In the genomic region with DNA sequence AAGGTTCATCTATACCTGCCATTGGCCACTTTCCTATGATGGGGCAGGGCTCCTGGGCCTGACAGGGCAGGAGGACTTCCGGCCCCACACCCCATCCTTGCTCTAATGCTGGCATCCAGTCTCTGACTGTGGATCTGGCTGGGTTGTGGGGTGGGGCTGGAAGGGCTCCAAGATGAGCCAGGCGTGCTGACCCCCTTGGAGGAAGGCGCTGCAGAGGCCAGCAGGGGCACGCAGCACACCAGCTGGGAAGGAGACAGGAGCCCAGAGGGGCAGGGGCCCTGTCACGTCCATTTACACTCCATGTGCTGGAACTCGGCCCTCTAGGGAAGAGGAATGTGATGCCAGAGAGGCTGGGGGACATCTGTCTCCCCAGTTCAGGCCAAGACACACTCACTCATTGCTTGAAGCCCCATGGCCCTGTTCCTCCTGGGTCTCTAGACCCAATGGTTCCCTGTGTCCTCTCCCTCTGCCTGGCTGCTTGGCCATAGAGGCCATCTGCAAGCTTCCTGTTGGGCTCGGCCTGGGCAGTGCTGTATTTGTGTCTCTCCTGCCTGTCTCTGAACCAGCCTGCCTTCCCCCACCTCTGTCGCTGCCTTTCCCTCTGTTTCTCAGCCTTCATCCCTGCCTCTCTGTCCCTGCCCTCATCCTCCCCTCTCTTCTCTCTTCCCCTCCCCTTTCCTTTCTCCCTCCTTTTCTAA, we compare ENCODE assay signal across 19 cellular contexts.
"Had no signal": no experiment of that assay in that cellular context is flagged by ENCODE, and none has a peak within 500 bp of the region (broad histone marks: within the 10 kb centered on the region; RNA-seq: fewer than 3 reads in every experiment).

No MANE protein-coding gene starts in this region.

- H3K4me1 ChIP-seq: colonic mucosa, pancreas, stomach had no signal

- H3K4me1 Mint-ChIP-seq: activated naive CD8-positive, alpha-beta T cell treated with anti-CD3 and anti-CD28 coated beads, Interleukin-2, amount 10 ng/mL, durations not matched to agents 7 days and 5 days; natural killer cell; T-cell had no signal

- H3K27ac Mint-ChIP-seq: activated CD4-positive, alpha-beta memory T cell treated with anti-CD3 and anti-CD28 coated beads for 36 hours; activated naive CD8-positive, alpha-beta T cell treated with anti-CD3 and anti-CD28 coated beads, Interleukin-2, amount 10 ng/mL, durations not matched to agents 7 days and 5 days; activated T-cell treated with anti-CD3 and anti-CD28 coated beads, Interleukin-2, amount 50 U/mL, for 72 hours; natural killer cell; T-cell had no signal

- H3K36me3 ChIP-seq: cardiac muscle cell, colonic mucosa, pancreas, stomach, thoracic aorta, vagina had no signal

- H3K27ac ChIP-seq: cardiac muscle cell, colonic mucosa, pancreas, stomach, thoracic aorta, vagina had no signal

- H3K9me3 Mint-ChIP-seq: activated CD4-positive, alpha-beta memory T cell treated with anti-CD3 and anti-CD28 coated beads for 36 hours; activated naive CD8-positive, alpha-beta T cell treated with anti-CD3 and anti-CD28 coated beads, Interleukin-2, amount 10 ng/mL, durations not matched to agents 7 days and 5 days; activated T-cell treated with anti-CD3 and anti-CD28 coated beads, Interleukin-2, amount 50 U/mL, for 72 hours; natural killer cell; T-cell had no signal

- H3K4me3 Mint-ChIP-seq: activated CD4-positive, alpha-beta memory T cell treated with anti-CD3 and anti-CD28 coated beads for 36 hours; activated naive CD8-positive, alpha-beta T cell treated with anti-CD3 and anti-CD28 coated beads, Interleukin-2, amount 10 ng/mL, durations not matched to agents 7 days and 5 days; activated T-cell treated with anti-CD3 and anti-CD28 coated beads, Interleukin-2, amount 50 U/mL, for 72 hours; natural killer cell; T-cell had no signal

- H3K4me3 ChIP-seq: cardiac muscle cell, colonic mucosa, mucosa of descending colon, pancreas, stomach, thoracic aorta, vagina had no signal

- H3K9me3 ChIP-seq: colonic mucosa, mucosa of descending colon, pancreas, stomach, thoracic aorta, vagina had no signal

- FAIRE-seq: frontal cortex, pancreas had no signal

- ATAC-seq: activated T-cell treated with anti-CD3 and anti-CD28 coated beads, Interleukin-2, amount 50 U/mL, for 72 hours; left cardiac atrium; mucosa of descending colon; natural killer cell; pancreas; T-cell had no signal

- H3K27me3 ChIP-seq: cardiac muscle cell, colonic mucosa, pancreas, vagina had no signal

- H3K36me3 Mint-ChIP-seq: activated CD4-positive, alpha-beta memory T cell treated with anti-CD3 and anti-CD28 coated beads for 36 hours; activated naive CD8-positive, alpha-beta T cell treated with anti-CD3 and anti-CD28 coated beads, Interleukin-2, amount 10 ng/mL, durations not matched to agents 7 days and 5 days; natural killer cell; T-cell had no signal

- DNase-seq: activated CD4-positive, alpha-beta memory T cell treated with anti-CD3 and anti-CD28 coated beads for 36 hours; activated gamma-delta T cell treated with Interleukin-2 at 50 U/mL for 16 hours; activated naive CD8-positive, alpha-beta T cell treated with anti-CD3 and anti-CD28 coated beads, Interleukin-2, amount 10 ng/mL, durations not matched to agents 7 days and 5 days; activated T-cell treated with anti-CD3 and anti-CD28 coated beads, Interleukin-2, amount 50 U/mL, for 72 hours; anterior cingulate cortex; colonic mucosa; effector CD8-positive, alpha-beta T cell; mucosa of descending colon; natural killer cell; stimulated activated CD4-positive, alpha-beta T cell treated with anti-CD3 and anti-CD28 coated beads, Interleukin-4, amount 100 ng/mL, for 4 hours; stomach; T-cell; T1000 had no signal
